Comparison of ENCODE assay signal across 15 cellular contexts in the genomic region with DNA sequence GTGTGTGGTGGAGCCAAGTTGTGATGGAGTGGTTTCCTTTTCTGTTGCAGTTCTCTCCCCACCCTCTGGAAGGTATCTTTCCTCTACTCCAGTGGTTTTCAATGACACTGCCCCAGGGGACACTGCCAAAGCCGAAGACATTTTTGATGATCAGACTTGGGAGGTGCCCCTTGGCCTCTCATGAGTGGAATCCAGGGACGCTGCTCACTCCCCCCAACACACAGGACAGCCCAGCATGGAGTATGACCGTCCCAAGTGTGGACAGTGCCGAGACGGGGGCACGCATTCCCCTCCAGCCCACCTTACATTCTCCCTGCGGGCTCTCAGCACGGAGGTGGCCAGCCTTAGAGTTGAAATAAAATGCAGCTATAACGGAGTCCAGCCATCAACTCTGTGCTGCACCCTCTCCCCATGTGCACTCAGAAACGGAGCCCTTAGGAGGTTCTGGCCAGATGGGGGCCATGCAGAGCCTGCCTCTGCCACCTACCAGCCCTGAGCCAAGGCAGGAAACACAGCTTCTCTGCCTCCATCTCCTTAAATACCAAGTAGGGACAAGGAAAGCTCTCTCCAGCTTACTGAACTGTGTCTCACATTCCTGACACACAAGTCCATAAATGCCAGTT.
DNase-seq lines count a peak whose midpoint lies in the region; ATAC-seq and TF ChIP-seq lines count a peak whose summit lies in the region.
"Had no signal": no experiment of that assay in that cellular context is flagged by ENCODE, and none has a peak within 500 bp of the region (broad histone marks: within the 10 kb centered on the region; RNA-seq: fewer than 3 reads in every experiment).

No MANE protein-coding gene starts in this region.

- H3K4me1 ChIP-seq in effector memory CD4-positive, alpha-beta T cell (ENCODE audit: control insufficient read depth, insufficient read depth, low read length, poor library complexity, severe bottlenecking), result peaks cover 4% of the 10 kb centered on the region
- peaks cover 22% of the 10 kb centered on the region for H3K4me1 ChIP-seq in GM23248 (ENCODE audit: insufficient read depth)

- no peak overlapping the region for H3K4me2 ChIP-seq in GM23248 (ENCODE audit: unreplicated experiment)

- H3K27me3 Mint-ChIP-seq in T-helper 2 cell treated with Interferon-gamma antibody and Interleukin-4, amounts not matched to agents 5 μg/mL and 100 μg/mL, for 36 hours (ENCODE audit: low read depth), result peaks cover 1% of the 10 kb centered on the region
- H3K27me3 Mint-ChIP-seq in IgD-negative memory B cell (peaks cover 4% of the 10 kb centered on the region), osteocyte (ENCODE audit: unreplicated experiment) (no peaks in the 10 kb centered on the region)

- no peaks in the 10 kb centered on the region for H3K9me2 ChIP-seq in GM23248 (ENCODE audit: insufficient read depth)

- H3K36me3 ChIP-seq in effector memory CD4-positive, alpha-beta T cell (ENCODE audit: control insufficient read depth, insufficient read depth, low read length), result no peaks in the 10 kb centered on the region
- H3K36me3 ChIP-seq in GM23248 (ENCODE audit: low read depth), result no peaks in the 10 kb centered on the region

- no peaks in the 10 kb centered on the region; the same call in none of the 2 replicates for H3K79me2 ChIP-seq in GM23248 (ENCODE audit: insufficient read depth)

- DNase-seq in T-helper 2 cell treated with Interferon-gamma antibody and Interleukin-4, amounts not matched to agents 5 μg/mL and 100 μg/mL, for 36 hours (ENCODE audit: low spot score), result no peak
- DNase-seq in T-helper 2 cell (no peak), osteocyte (ENCODE audit: extremely low spot score, unreplicated experiment) (no peak), SKM-1 (lab: John Stamatoyannopoulos, UW; ENCODE audit: unreplicated experiment) (no peak), GM23248 (no peak)
- no peak for DNase-seq in effector memory CD4-positive, alpha-beta T cell
- DNase-seq: DMS79, HCEC 1CT, NCI-H1092 treated with DMSO at 0.1 percent for 48 hours, NCI-H524 treated with DMSO at 0.1 percent for 48 hours, trophoblast cell had no signal

- H3K27ac Mint-ChIP-seq in T-helper 2 cell treated with Interferon-gamma antibody and Interleukin-4, amounts not matched to agents 5 μg/mL and 100 μg/mL, for 36 hours, result peak overlapping the region; percentile 62
- H3K27ac Mint-ChIP-seq in IgD-negative memory B cell, result no peak overlapping the region
- H3K27ac Mint-ChIP-seq in osteocyte (ENCODE audit: unreplicated experiment), result peak overlapping the region; percentile 67
- H3K27ac Mint-ChIP-seq: mesothelial cell of epicardium had no signal

- H3K4me1 Mint-ChIP-seq in T-helper 2 cell treated with Interferon-gamma antibody and Interleukin-4, amounts not matched to agents 5 μg/mL and 100 μg/mL, for 36 hours (ENCODE audit: low read depth), result peaks cover 11% of the 10 kb centered on the region
- peaks cover 6 to 14% (median 8%) of the 10 kb centered on the region in 3 donors for H3K4me1 Mint-ChIP-seq in IgD-negative memory B cell
- peaks cover 47% of the 10 kb centered on the region for H3K4me1 Mint-ChIP-seq in osteocyte (ENCODE audit: unreplicated experiment)

- ATAC-seq in HG02623 (IDR thresholded peaks at IDR 0.05; ENCODE audit: unreplicated experiment), result no peak
- ATAC-seq: sciatic nerve had no signal

- H3K9me3 ChIP-seq in effector memory CD4-positive, alpha-beta T cell (ENCODE audit: control insufficient read depth, low read length), result no peaks in the 10 kb centered on the region
- no peaks in the 10 kb centered on the region for H3K9me3 ChIP-seq in GM23248 (ENCODE audit: low read depth)

- H3K9me3 Mint-ChIP-seq in T-helper 2 cell treated with Interferon-gamma antibody and Interleukin-4, amounts not matched to agents 5 μg/mL and 100 μg/mL, for 36 hours, result no peaks in the 10 kb centered on the region
- H3K9me3 Mint-ChIP-seq in IgD-negative memory B cell, result no peaks in the 10 kb centered on the region
- H3K9me3 Mint-ChIP-seq in osteocyte (ENCODE audit: unreplicated experiment), result no peaks in the 10 kb centered on the region
- H3K9me3 Mint-ChIP-seq: mesothelial cell of epicardium had no signal

- H3F3A ChIP-seq in GM23248 (ENCODE audit: insufficient read depth), result peaks cover 31% of the 10 kb centered on the region

- WGBS in GM23248 (ENCODE audit: low coverage in 1 of 2, low lambda C conversion rate in 2 of 2, missing lambda C conversion rate in 2 of 2), 2 experiments, result 94% methylated on average over 10 of the region's 10 CpGs

- TF ChIP-seq CTCF in osteocyte (IDR thresholded peaks at IDR 0.05), result no peak

- no peak overlapping the region for H3K9ac ChIP-seq in GM23248

- H2AFZ ChIP-seq in GM23248, result no peak overlapping the region

- no peaks in the 10 kb centered on the region for H3K36me3 Mint-ChIP-seq in T-helper 2 cell treated with Interferon-gamma antibody and Interleukin-4, amounts not matched to agents 5 μg/mL and 100 μg/mL, for 36 hours (ENCODE audit: low read depth)
- no peaks in the 10 kb centered on the region for H3K36me3 Mint-ChIP-seq in IgD-negative memory B cell
- no peaks in the 10 kb centered on the region for H3K36me3 Mint-ChIP-seq in osteocyte (ENCODE audit: unreplicated experiment)
- H3K36me3 Mint-ChIP-seq: mesothelial cell of epicardium had no signal

- H3K4me3 ChIP-seq in effector memory CD4-positive, alpha-beta T cell (ENCODE audit: insufficient read depth, low read depth, low read length, poor library complexity, severe bottlenecking), result peak overlapping the region; percentile 18
- H3K4me3 ChIP-seq in GM23248, result no peak overlapping the region

- in situ Hi-C loops in GM23248 (cut with MboI), result no loop called here

- no peaks in the 10 kb centered on the region for H4K20me1 ChIP-seq in GM23248 (ENCODE audit: insufficient read depth)

- H3K27ac ChIP-seq in effector memory CD4-positive, alpha-beta T cell (ENCODE audit: insufficient read depth, low read length, poor library complexity, severe bottlenecking), result peak overlapping the region; percentile 11
- no peak overlapping the region for H3K27ac ChIP-seq in GM23248

- no peaks in the 10 kb centered on the region for H3K27me3 ChIP-seq in effector memory CD4-positive, alpha-beta T cell (replicated peaks; ENCODE audit: control insufficient read depth, insufficient read depth, low read length, poor library complexity, severe bottlenecking)
- H3K27me3 ChIP-seq in GM23248 (replicated peaks; ENCODE audit: insufficient read depth), result no peaks in the 10 kb centered on the region

- H3K4me3 Mint-ChIP-seq in T-helper 2 cell treated with Interferon-gamma antibody and Interleukin-4, amounts not matched to agents 5 μg/mL and 100 μg/mL, for 36 hours, result peak overlapping the region; percentile 47
- H3K4me3 Mint-ChIP-seq in IgD-negative memory B cell (peak overlapping the region in 3 of 4 donors; percentile 29 to 81 (median 68)), osteocyte (ENCODE audit: unreplicated experiment) (no peak overlapping the region)
- H3K4me3 Mint-ChIP-seq: mesothelial cell of epicardium had no signal

Comparison
In these comparisons a context has a peak if more than half of its experiments do, and no peak if none do; other contexts are left out.
1. H3K27ac Mint-ChIP-seq: peak in T-helper 2 cell treated with Interferon-gamma antibody and Interleukin-4, amounts not matched to agents 5 μg/mL and 100 μg/mL, for 36 hours (single experiment) and osteocyte (single experiment); none in IgD-negative memory B cell (0 of 3).